1 cellular context compared by ENCODE assay signal in the genomic region with DNA sequence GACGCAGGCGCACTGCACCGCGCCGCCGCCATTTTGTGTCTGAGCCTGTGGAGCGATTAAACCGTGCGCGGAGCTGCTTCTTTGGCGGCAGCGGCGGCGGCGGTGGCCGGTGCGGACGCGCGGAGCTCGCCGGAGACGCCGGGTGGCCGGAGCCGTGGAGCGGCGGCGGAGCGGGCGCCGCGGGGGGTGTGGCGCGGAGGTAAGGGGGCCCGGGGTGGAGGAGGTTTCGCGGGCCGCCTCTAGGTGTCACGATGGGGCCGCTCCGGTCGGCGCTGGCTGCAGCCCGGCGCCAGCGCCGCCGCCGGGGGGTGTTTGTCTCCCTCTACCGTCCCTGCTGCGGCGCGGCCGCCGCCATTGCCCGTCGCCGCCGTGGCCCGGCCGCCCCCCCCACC.
TF ChIP-seq lines count a peak whose summit lies in the region.

Gene CTCF, plus strand, starts transcription at position 1 of the 392 bp plus-strand sequence. CDS start 48,307 bp downstream, outside the sequence.

TF ChIP-seq in K562, 482 proteins besides CTCF, POLR2A, EP300 and RAD21 (continued from another document and continues in another):
- TF ChIP-seq ZHX1 (conservative IDR thresholded peaks at IDR 0.05; ENCODE audit: low read length), result peak; percentile 70; the same call in 1 of the 2 replicates
- TF ChIP-seq THAP12 (CRISPR knock-in tag; IDR thresholded peaks at IDR 0.05), result 0 out of 2 replicates have a peak, but pooled peaks have one; percentile 44
- TF ChIP-seq POLR2G (IDR thresholded peaks at IDR 0.05; ENCODE audit: low read depth, low read length), result no peak
- TF ChIP-seq ZNF12 (CRISPR knock-in tag; IDR thresholded peaks at IDR 0.05), result no peak
- TF ChIP-seq GTF2B (IDR thresholded peaks at IDR 0.05; ENCODE audit: extremely low read depth, insufficient read length), result no peak
- no peak for TF ChIP-seq TEAD1 (CRISPR knock-in tag; IDR thresholded peaks at IDR 0.05)
- TF ChIP-seq NRF1 (conservative IDR thresholded peaks at IDR 0.05 in 1 of 2, IDR thresholded peaks at IDR 0.05 in 1 of 2), result peak; percentile 91 to 92; a peak in 2 of 4 replicates
- TF ChIP-seq PHB2 (IDR thresholded peaks at IDR 0.05; ENCODE audit: low read depth), result no peak
- peak; percentile 78 for TF ChIP-seq SMAD4 (CRISPR knock-in tag; conservative IDR thresholded peaks at IDR 0.05)
- TF ChIP-seq, protein P1, sequence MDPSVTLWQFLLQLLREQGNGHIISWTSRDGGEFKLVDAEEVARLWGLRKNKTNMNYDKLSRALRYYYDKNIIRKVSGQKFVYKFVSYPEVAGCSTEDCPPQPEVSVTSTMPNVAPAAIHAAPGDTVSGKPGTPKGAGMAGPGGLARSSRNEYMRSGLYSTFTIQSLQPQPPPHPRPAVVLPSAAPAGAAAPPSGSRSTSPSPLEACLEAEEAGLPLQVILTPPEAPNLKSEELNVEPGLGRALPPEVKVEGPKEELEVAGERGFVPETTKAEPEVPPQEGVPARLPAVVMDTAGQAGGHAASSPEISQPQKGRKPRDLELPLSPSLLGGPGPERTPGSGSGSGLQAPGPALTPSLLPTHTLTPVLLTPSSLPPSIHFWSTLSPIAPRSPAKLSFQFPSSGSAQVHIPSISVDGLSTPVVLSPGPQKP (CRISPR knock-in tag; IDR thresholded peaks at IDR 0.05), result no peak
- TF ChIP-seq, protein P2, sequence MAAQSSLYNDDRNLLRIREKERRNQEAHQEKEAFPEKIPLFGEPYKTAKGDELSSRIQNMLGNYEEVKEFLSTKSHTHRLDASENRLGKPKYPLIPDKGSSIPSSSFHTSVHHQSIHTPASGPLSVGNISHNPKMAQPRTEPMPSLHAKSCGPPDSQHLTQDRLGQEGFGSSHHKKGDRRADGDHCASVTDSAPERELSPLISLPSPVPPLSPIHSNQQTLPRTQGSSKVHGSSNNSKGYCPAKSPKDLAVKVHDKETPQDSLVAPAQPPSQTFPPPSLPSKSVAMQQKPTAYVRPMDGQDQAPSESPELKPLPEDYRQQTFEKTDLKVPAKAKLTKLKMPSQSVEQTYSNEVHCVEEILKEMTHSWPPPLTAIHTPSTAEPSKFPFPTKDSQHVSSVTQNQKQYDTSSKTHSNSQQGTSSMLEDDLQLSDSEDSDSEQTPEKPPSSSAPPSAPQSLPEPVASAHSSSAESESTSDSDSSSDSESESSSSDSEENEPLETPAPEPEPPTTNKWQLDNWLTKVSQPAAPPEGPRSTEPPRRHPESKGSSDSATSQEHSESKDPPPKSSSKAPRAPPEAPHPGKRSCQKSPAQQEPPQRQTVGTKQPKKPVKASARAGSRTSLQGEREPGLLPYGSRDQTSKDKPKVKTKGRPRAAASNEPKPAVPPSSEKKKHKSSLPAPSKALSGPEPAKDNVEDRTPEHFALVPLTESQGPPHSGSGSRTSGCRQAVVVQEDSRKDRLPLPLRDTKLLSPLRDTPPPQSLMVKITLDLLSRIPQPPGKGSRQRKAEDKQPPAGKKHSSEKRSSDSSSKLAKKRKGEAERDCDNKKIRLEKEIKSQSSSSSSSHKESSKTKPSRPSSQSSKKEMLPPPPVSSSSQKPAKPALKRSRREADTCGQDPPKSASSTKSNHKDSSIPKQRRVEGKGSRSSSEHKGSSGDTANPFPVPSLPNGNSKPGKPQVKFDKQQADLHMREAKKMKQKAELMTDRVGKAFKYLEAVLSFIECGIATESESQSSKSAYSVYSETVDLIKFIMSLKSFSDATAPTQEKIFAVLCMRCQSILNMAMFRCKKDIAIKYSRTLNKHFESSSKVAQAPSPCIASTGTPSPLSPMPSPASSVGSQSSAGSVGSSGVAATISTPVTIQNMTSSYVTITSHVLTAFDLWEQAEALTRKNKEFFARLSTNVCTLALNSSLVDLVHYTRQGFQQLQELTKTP (IDR thresholded peaks at IDR 0.05; ENCODE audit: low read depth in 1 of 2, partially characterized antibody in 2 of 2), result no peak
- no peak for TF ChIP-seq STAG1 (CRISPR knock-in tag; IDR thresholded peaks at IDR 0.05; ENCODE audit: borderline replicate concordance)
- TF ChIP-seq, protein P3, sequence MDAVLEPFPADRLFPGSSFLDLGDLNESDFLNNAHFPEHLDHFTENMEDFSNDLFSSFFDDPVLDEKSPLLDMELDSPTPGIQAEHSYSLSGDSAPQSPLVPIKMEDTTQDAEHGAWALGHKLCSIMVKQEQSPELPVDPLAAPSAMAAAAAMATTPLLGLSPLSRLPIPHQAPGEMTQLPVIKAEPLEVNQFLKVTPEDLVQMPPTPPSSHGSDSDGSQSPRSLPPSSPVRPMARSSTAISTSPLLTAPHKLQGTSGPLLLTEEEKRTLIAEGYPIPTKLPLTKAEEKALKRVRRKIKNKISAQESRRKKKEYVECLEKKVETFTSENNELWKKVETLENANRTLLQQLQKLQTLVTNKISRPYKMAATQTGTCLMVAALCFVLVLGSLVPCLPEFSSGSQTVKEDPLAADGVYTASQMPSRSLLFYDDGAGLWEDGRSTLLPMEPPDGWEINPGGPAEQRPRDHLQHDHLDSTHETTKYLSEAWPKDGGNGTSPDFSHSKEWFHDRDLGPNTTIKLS (IDR thresholded peaks at IDR 0.05; ENCODE audit: borderline replicate concordance, low read depth), result peak; percentile 8; the same call in 1 of the 2 replicates
- TF ChIP-seq ZNF57 (CRISPR knock-in tag; IDR thresholded peaks at IDR 0.05), result no peak
- no peak for TF ChIP-seq SIRT6 (IDR thresholded peaks at IDR 0.05; ENCODE audit: low read depth, low read length)
- TF ChIP-seq TEAD4 (IDR thresholded peaks at IDR 0.05; ENCODE audit: low read length), result no peak
- no peak for TF ChIP-seq TEAD4 (CRISPR knock-in tag; IDR thresholded peaks at IDR 0.05; ENCODE audit: borderline replicate concordance)
- peak; percentile 76 for TF ChIP-seq VEZF1 (CRISPR knock-in tag; IDR thresholded peaks at IDR 0.05)
- peak; percentile 82 for TF ChIP-seq RB1 (IDR thresholded peaks at IDR 0.05; ENCODE audit: low read depth)
- peak; percentile 98 for TF ChIP-seq SIN3B (IDR thresholded peaks at IDR 0.05; ENCODE audit: low read depth)
- no peak for TF ChIP-seq NCOA6 (IDR thresholded peaks at IDR 0.05)
- TF ChIP-seq SRF (CRISPR knock-in tag; IDR thresholded peaks at IDR 0.05), result no peak
- TF ChIP-seq, protein P4, sequence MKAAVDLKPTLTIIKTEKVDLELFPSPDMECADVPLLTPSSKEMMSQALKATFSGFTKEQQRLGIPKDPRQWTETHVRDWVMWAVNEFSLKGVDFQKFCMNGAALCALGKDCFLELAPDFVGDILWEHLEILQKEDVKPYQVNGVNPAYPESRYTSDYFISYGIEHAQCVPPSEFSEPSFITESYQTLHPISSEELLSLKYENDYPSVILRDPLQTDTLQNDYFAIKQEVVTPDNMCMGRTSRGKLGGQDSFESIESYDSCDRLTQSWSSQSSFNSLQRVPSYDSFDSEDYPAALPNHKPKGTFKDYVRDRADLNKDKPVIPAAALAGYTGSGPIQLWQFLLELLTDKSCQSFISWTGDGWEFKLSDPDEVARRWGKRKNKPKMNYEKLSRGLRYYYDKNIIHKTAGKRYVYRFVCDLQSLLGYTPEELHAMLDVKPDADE (conservative IDR thresholded peaks at IDR 0.05; ENCODE audit: control insufficient read depth, low read depth, low read length), result peak; percentile 66; the same call in 1 of the 2 replicates
- 0 out of 2 replicates have a peak, but pooled peaks have one; percentile 37 for TF ChIP-seq MYC (IDR thresholded peaks at IDR 0.05; ENCODE audit: low read depth, low read length)
- TF ChIP-seq MYC (CRISPR knock-in tag; IDR thresholded peaks at IDR 0.05; ENCODE audit: borderline replicate concordance, low read depth), result no peak
- peak; percentile 40 for TF ChIP-seq MEIS2 (IDR thresholded peaks at IDR 0.05; ENCODE audit: partially characterized antibody)
- TF ChIP-seq NONO (IDR thresholded peaks at IDR 0.05; ENCODE audit: low read depth in 2 of 2, low read length in 1 of 2), result peak in 1 of 2 experiments; percentile 76; a peak in 3 of 4 replicates
- 0 out of 2 replicates have a peak, but pooled peaks have one; percentile 10 for TF ChIP-seq ZBTB7A (IDR thresholded peaks at IDR 0.05; ENCODE audit: borderline replicate concordance, control insufficient read depth, low read depth, low read length)
- peak; percentile 74 for TF ChIP-seq ZBTB9 (CRISPR knock-in tag; IDR thresholded peaks at IDR 0.05)
- no peak for TF ChIP-seq ZNF324 (CRISPR knock-in tag; IDR thresholded peaks at IDR 0.05)
- TF ChIP-seq PKNOX1 (IDR thresholded peaks at IDR 0.05), result no peak
